9 cellular contexts compared by ENCODE assay signal in genomic region chr11:32706985-32707736, GRCh38.
DNase-seq lines count a peak whose midpoint lies in the region; ATAC-seq lines count a peak whose summit lies in the region.
"Had no signal": no experiment of that assay in that cellular context is flagged by ENCODE, and none has a peak within 500 bp of the region (broad histone marks: within the 10 kb centered on the region; RNA-seq: fewer than 3 reads in every experiment).

No MANE protein-coding gene starts in this region.

- ATAC-seq in GM19043 (IDR thresholded peaks at IDR 0.05; ENCODE audit: low read depth, unreplicated experiment) (peak; percentile 97), HG03378 (IDR thresholded peaks at IDR 0.05; ENCODE audit: unreplicated experiment) (peak; percentile 99), left lobe of liver (no peak)

- DNase-seq in A172 (ENCODE audit: low spot score) (peak; percentile 89), brain pericyte (ENCODE audit: low read depth, low spot score) (peak; percentile 3), COR-L47 (lab: John Stamatoyannopoulos, UW) (no peak), left lobe of liver (ENCODE audit: low spot score) (no peak), caudate nucleus (lab: John Stamatoyannopoulos, UW) (no peak)
- no peak for DNase-seq in effector CD4-positive, alpha-beta T cell

- H3K27ac ChIP-seq in caudate nucleus (ENCODE audit: low read depth, low read length), result no peak overlapping the region
- H3K27ac ChIP-seq: skin epidermis had no signal

Comparison
In these comparisons a context has a peak if more than half of its experiments do, and no peak if none do; other contexts are left out.
1. DNase-seq: peak in A172 (single experiment) and brain pericyte (single experiment); none in effector CD4-positive, alpha-beta T cell (single experiment), COR-L47 (single experiment), left lobe of liver (single experiment) and caudate nucleus (0 of 61).